ENCODE assay signal across 27 cellular contexts in genomic region chr10:55330485-55330884, GRCh38.
"Had no signal": no experiment of that assay in that cellular context is flagged by ENCODE, and none has a peak within 500 bp of the region (broad histone marks: within the 10 kb centered on the region; RNA-seq: fewer than 3 reads in every experiment).

No MANE protein-coding gene starts in this region.

- ATAC-seq: heart right ventricle; left cardiac atrium; left lung; naive thymus-derived CD8-positive, alpha-beta T cell; psoas muscle; right cardiac atrium; stimulated activated naive B cell treated with anti-CD40 and anti-IgM and Interleukin-4, amounts not matched to agents 10 μg/mL and 1 μg/mL and 100 μg/mL, for 72 hours; stimulated activated naive CD8-positive, alpha-beta T cell treated with anti-CD3 and anti-CD28 coated beads, Interleukin-15, amount 100 ng/mL, for 72 hours; upper lobe of right lung had no signal

- H3K4me3 ChIP-seq: dorsolateral prefrontal cortex, esophagus muscularis mucosa, heart right ventricle, left lung, ovary, psoas muscle, skin epidermis, spleen, suprapubic skin, transverse colon, upper lobe of right lung, uterus had no signal

- DNase-seq: dorsolateral prefrontal cortex; effector CD4-positive, alpha-beta T cell; endodermal cell; foreskin melanocyte; glutamatergic neuron; heart right ventricle; hippocampal formation; left cardiac atrium; left lung; mesendoderm; naive thymus-derived CD8-positive, alpha-beta T cell; occipital lobe; ovary; posterior cingulate gyrus; psoas muscle; right cardiac atrium; spleen; stimulated activated CD4-positive, alpha-beta T cell treated with anti-CD3 and anti-CD28 coated beads, Interleukin-2, amount 100 ng/mL, for 48 hours; stimulated activated naive B cell treated with anti-CD40 and anti-IgM and Interleukin-4, amounts not matched to agents 10 μg/mL and 1 μg/mL and 100 μg/mL, for 72 hours; stimulated activated naive CD8-positive, alpha-beta T cell treated with anti-CD3 and anti-CD28 coated beads, Interleukin-15, amount 100 ng/mL, for 72 hours; transverse colon; upper lobe of right lung; uterus had no signal

- H3K27ac Mint-ChIP-seq: endodermal cell; naive thymus-derived CD8-positive, alpha-beta T cell; stimulated activated naive B cell treated with anti-CD40 and anti-IgM and Interleukin-4, amounts not matched to agents 10 μg/mL and 1 μg/mL and 100 μg/mL, for 72 hours; stimulated activated naive CD8-positive, alpha-beta T cell treated with anti-CD3 and anti-CD28 coated beads, Interleukin-15, amount 100 ng/mL, for 72 hours had no signal

- H3K9me3 Mint-ChIP-seq: endodermal cell; stimulated activated naive B cell treated with anti-CD40 and anti-IgM and Interleukin-4, amounts not matched to agents 10 μg/mL and 1 μg/mL and 100 μg/mL, for 72 hours had no signal

- FAIRE-seq: colon had no signal

- H3K36me3 Mint-ChIP-seq: naive thymus-derived CD8-positive, alpha-beta T cell; stimulated activated naive B cell treated with anti-CD40 and anti-IgM and Interleukin-4, amounts not matched to agents 10 μg/mL and 1 μg/mL and 100 μg/mL, for 72 hours had no signal

- H3K4me1 Mint-ChIP-seq: endodermal cell; naive thymus-derived CD8-positive, alpha-beta T cell; stimulated activated naive B cell treated with anti-CD40 and anti-IgM and Interleukin-4, amounts not matched to agents 10 μg/mL and 1 μg/mL and 100 μg/mL, for 72 hours; stimulated activated naive CD8-positive, alpha-beta T cell treated with anti-CD3 and anti-CD28 coated beads, Interleukin-15, amount 100 ng/mL, for 72 hours had no signal

- H3K4me3 Mint-ChIP-seq: endodermal cell; naive thymus-derived CD8-positive, alpha-beta T cell; stimulated activated naive B cell treated with anti-CD40 and anti-IgM and Interleukin-4, amounts not matched to agents 10 μg/mL and 1 μg/mL and 100 μg/mL, for 72 hours; stimulated activated naive CD8-positive, alpha-beta T cell treated with anti-CD3 and anti-CD28 coated beads, Interleukin-15, amount 100 ng/mL, for 72 hours had no signal

- H3K27me3 Mint-ChIP-seq: naive thymus-derived CD8-positive, alpha-beta T cell; stimulated activated naive B cell treated with anti-CD40 and anti-IgM and Interleukin-4, amounts not matched to agents 10 μg/mL and 1 μg/mL and 100 μg/mL, for 72 hours; stimulated activated naive CD8-positive, alpha-beta T cell treated with anti-CD3 and anti-CD28 coated beads, Interleukin-15, amount 100 ng/mL, for 72 hours had no signal
